ENCODE assay signal across 1 cellular context in genomic region chr16:52546291-52546941, GRCh38.
A peak's percentile ranks its signal among the peaks of the same experiment; 100 is the strongest.
TF ChIP-seq lines count a peak whose summit lies in the region.

No MANE protein-coding gene starts in this region.

TF ChIP-seq in HepG2, 621 proteins besides CTCF, POLR2A, EP300 and RAD21 (continued from another document and continues in another):
- TF ChIP-seq DZIP1 (CRISPR knock-in tag; IDR thresholded peaks at IDR 0.05) (no peak), RERE (CRISPR knock-in tag; IDR thresholded peaks at IDR 0.05; ENCODE audit: low read depth) (no peak), POLR2AphosphoS5 (IDR thresholded peaks at IDR 0.05; ENCODE audit: low read depth, low read length) (0 out of 2 replicates have a peak, but pooled peaks have one; percentile 23), BRF2 (CRISPR knock-in tag; IDR thresholded peaks at IDR 0.05) (no peak), NR1H2 (CRISPR knock-in tag; IDR thresholded peaks at IDR 0.05; ENCODE audit: borderline replicate concordance, low read depth) (no peak), RCOR2 (CRISPR knock-in tag; IDR thresholded peaks at IDR 0.05) (no peak), ZNF660 (CRISPR knock-in tag; IDR thresholded peaks at IDR 0.05; ENCODE audit: borderline replicate concordance, low read depth) (no peak), ZNF567 (CRISPR knock-in tag; IDR thresholded peaks at IDR 0.05; ENCODE audit: borderline replicate concordance) (no peak), SPEN (CRISPR knock-in tag; IDR thresholded peaks at IDR 0.05; ENCODE audit: low read depth) (no peak), ZBTB21 (CRISPR knock-in tag; IDR thresholded peaks at IDR 0.05) (no peak), ZNF557 (CRISPR knock-in tag; IDR thresholded peaks at IDR 0.05) (no peak), THAP9 (CRISPR knock-in tag; IDR thresholded peaks at IDR 0.05; ENCODE audit: borderline replicate concordance) (no peak), ASH2L (IDR thresholded peaks at IDR 0.05; ENCODE audit: insufficient read length, low read depth, low read length) (peak; percentile 11), PATZ1 (CRISPR knock-in tag; IDR thresholded peaks at IDR 0.05) (no peak), PHF8 (CRISPR knock-in tag; IDR thresholded peaks at IDR 0.05) (peak; percentile 29; the same call in 1 of the 2 replicates), MLLT10 (CRISPR knock-in tag; IDR thresholded peaks at IDR 0.05) (no peak), GFI1 (CRISPR knock-in tag; IDR thresholded peaks at IDR 0.05; ENCODE audit: borderline replicate concordance) (no peak), ZNF18 (CRISPR knock-in tag; IDR thresholded peaks at IDR 0.05; ENCODE audit: insufficient replicate concordance) (no peak)
- TF ChIP-seq, protein P1, sequence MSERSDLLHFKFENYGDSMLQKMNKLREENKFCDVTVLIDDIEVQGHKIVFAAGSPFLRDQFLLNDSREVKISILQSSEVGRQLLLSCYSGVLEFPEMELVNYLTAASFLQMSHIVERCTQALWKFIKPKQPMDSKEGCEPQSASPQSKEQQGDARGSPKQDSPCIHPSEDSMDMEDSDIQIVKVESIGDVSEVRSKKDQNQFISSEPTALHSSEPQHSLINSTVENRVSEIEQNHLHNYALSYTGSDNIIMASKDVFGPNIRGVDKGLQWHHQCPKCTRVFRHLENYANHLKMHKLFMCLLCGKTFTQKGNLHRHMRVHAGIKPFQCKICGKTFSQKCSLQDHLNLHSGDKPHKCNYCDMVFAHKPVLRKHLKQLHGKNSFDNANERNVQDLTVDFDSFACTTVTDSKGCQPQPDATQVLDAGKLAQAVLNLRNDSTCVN (CRISPR knock-in tag; IDR thresholded peaks at IDR 0.05; ENCODE audit: borderline replicate concordance) = no peak
- TF ChIP-seq, protein P2, sequence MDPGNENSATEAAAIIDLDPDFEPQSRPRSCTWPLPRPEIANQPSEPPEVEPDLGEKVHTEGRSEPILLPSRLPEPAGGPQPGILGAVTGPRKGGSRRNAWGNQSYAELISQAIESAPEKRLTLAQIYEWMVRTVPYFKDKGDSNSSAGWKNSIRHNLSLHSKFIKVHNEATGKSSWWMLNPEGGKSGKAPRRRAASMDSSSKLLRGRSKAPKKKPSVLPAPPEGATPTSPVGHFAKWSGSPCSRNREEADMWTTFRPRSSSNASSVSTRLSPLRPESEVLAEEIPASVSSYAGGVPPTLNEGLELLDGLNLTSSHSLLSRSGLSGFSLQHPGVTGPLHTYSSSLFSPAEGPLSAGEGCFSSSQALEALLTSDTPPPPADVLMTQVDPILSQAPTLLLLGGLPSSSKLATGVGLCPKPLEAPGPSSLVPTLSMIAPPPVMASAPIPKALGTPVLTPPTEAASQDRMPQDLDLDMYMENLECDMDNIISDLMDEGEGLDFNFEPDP (CRISPR knock-in tag; conservative IDR thresholded peaks at IDR 0.05) = 0 out of 2 replicates have a peak, but pooled peaks have one; percentile 82
- TF ChIP-seq, protein P3, sequence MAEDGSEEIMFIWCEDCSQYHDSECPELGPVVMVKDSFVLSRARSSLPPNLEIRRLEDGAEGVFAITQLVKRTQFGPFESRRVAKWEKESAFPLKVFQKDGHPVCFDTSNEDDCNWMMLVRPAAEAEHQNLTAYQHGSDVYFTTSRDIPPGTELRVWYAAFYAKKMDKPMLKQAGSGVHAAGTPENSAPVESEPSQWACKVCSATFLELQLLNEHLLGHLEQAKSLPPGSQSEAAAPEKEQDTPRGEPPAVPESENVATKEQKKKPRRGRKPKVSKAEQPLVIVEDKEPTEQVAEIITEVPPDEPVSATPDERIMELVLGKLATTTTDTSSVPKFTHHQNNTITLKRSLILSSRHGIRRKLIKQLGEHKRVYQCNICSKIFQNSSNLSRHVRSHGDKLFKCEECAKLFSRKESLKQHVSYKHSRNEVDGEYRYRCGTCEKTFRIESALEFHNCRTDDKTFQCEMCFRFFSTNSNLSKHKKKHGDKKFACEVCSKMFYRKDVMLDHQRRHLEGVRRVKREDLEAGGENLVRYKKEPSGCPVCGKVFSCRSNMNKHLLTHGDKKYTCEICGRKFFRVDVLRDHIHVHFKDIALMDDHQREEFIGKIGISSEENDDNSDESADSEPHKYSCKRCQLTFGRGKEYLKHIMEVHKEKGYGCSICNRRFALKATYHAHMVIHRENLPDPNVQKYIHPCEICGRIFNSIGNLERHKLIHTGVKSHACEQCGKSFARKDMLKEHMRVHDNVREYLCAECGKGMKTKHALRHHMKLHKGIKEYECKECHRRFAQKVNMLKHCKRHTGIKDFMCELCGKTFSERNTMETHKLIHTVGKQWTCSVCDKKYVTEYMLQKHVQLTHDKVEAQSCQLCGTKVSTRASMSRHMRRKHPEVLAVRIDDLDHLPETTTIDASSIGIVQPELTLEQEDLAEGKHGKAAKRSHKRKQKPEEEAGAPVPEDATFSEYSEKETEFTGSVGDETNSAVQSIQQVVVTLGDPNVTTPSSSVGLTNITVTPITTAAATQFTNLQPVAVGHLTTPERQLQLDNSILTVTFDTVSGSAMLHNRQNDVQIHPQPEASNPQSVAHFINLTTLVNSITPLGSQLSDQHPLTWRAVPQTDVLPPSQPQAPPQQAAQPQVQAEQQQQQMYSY (CRISPR knock-in tag; IDR thresholded peaks at IDR 0.05) = no peak
